Comparison of ENCODE assay signal across 8 cellular contexts in the genomic region with DNA sequence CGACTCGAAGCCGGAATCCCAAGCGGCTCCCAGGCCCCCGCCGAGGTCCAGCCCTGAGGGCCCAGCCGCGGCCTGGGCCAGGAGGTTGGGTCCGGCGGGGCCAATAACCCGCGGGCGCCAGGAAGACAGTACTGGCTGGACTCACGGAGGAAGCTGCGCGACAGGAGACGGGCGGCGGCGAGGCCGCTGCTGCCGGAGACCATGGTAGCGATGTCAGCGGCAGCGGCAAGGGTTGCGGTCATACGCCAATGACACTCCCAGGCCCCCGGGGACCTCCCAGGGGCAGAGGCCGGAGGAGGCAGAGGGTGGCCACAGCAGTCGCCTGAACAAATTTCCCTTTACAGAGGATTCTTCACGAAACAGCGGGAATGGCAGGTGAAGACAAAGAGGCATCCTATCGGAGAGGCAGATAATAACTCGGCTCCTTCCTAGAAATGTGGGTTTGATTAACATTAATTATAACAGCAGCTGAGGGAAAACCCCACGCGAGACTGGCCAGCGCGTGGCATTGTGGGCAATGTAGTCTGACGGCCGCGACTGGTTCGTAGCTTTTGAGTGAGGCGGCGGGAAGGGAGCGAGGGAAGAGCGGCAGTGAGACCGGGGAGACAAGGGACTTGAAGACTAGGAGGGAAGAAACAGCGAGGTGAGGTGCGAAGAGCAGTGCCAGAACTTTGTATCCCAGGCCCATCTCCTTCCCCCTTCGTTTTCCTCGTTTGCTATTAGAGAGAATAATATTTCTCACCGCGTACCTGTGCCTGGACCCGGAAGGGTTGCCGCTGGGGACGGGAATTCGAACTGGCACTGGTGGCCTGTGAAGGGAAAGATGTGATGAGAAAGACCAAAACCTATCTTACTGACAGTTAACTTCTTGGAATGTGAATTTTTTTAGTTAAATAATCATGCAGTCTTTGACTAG. TPM values are rescaled to one million over a fixed set of nuclear protein-coding genes. Genes with fewer than 3 reads are reported as not detected.
DNase-seq lines count a peak whose midpoint lies in the region; ATAC-seq and TF ChIP-seq lines count a peak whose summit lies in the region.

A gene (minus strand): TSS at position 253 of the 916 bp plus-strand sequence. CDS start 11 bp downstream, at position 242.

- H3K27me3 ChIP-seq in osteoblast (ENCODE audit: insufficient read depth, low read length) (no peaks in the 10 kb centered on the region), thoracic aorta (replicated peaks; ENCODE audit: insufficient read depth) (no peaks in the 10 kb centered on the region)

- H3K79me2 ChIP-seq in osteoblast (ENCODE audit: insufficient read depth, low read length), result peaks cover 44% of the 10 kb centered on the region

- TF ChIP-seq CTCF in osteoblast (IDR thresholded peaks at IDR 0.05; ENCODE audit: extremely low read depth, low read depth, low read length) (no peak), thoracic aorta (IDR thresholded peaks at IDR 0.05) (no peak)

- peak within 1 kb of the TSS; percentile 85 for H3K4me3 ChIP-seq in GM08714 (ENCODE audit: low read length)
- H3K4me3 ChIP-seq in osteoblast (ENCODE audit: insufficient read depth, low read length), result peak within 1 kb of the TSS; percentile 93
- H3K4me3 ChIP-seq in thoracic aorta, result peak within 1 kb of the TSS; percentile 100

- peak within 1 kb of the TSS; percentile 99 for H3K4me2 ChIP-seq in osteoblast (ENCODE audit: insufficient read depth, low read length)

- H4K20me1 ChIP-seq in osteoblast (ENCODE audit: insufficient read depth, low read length), result peaks cover 30% of the 10 kb centered on the region

- ATAC-seq in HG02610 (IDR thresholded peaks at IDR 0.05; ENCODE audit: unreplicated experiment) (peak; percentile 94), thoracic aorta (ENCODE audit: insufficient number of reproducible peaks, low FRiP score, low read depth) (peak; percentile 92)
- ATAC-seq in activated naive CD4-positive, alpha-beta T cell treated with anti-CD3 and anti-CD28 coated beads, Interleukin-2, amount 50 U/mL, for 72 hours, result peak; percentile 94 to 97

- no peaks in the 10 kb centered on the region for H3K9me3 ChIP-seq in osteoblast (ENCODE audit: low read depth, low read length)
- no peaks in the 10 kb centered on the region for H3K9me3 ChIP-seq in thoracic aorta

- H3K36me3 Mint-ChIP-seq in activated naive CD4-positive, alpha-beta T cell treated with anti-CD3 and anti-CD28 coated beads, Interleukin-2, amount 50 U/mL, for 72 hours, result peaks cover 13 to 15% of the 10 kb centered on the region in 2 donors

- H2AFZ ChIP-seq in osteoblast (ENCODE audit: low read length), result peak within 1 kb of the TSS; percentile 100

- H3K27ac Mint-ChIP-seq in activated naive CD4-positive, alpha-beta T cell treated with anti-CD3 and anti-CD28 coated beads, Interleukin-2, amount 50 U/mL, for 72 hours, result peak within 1 kb of the TSS; percentile 98 to 100

- peak; percentile 79 for DNase-seq in NCI-H1092 treated with DMSO at 0.1 percent for 48 hours (lab: John Stamatoyannopoulos, UW)
- DNase-seq in SKM-1 (lab: John Stamatoyannopoulos, UW; ENCODE audit: unreplicated experiment), result peak; percentile 87
- DNase-seq in activated naive CD4-positive, alpha-beta T cell treated with anti-CD3 and anti-CD28 coated beads, Interleukin-2, amount 50 U/mL, for 72 hours (ENCODE audit: low spot score in 2 of 2), result peak; percentile 82 to 88
- peak; percentile 75 for DNase-seq in glomerular visceral epithelial cell (ENCODE audit: extremely low spot score)
- DNase-seq in osteoblast (ENCODE audit: insufficient read length, low spot score, missing footprints), result peak; percentile 91
- DNase-seq in thoracic aorta (ENCODE audit: low spot score), result peak; percentile 61

- H3K36me3 ChIP-seq in osteoblast (ENCODE audit: insufficient read depth, low read length) (no peaks in the 10 kb centered on the region), thoracic aorta (no peaks in the 10 kb centered on the region)

- no peaks in the 10 kb centered on the region for H3K9me3 Mint-ChIP-seq in activated naive CD4-positive, alpha-beta T cell treated with anti-CD3 and anti-CD28 coated beads, Interleukin-2, amount 50 U/mL, for 72 hours

- H3K4me1 ChIP-seq in osteoblast (ENCODE audit: insufficient read depth, low read length) (peaks cover 16% of the 10 kb centered on the region), thoracic aorta (ENCODE audit: control insufficient read depth in 1 of 2, low read depth in 2 of 2) (peaks cover 10 to 24% of the 10 kb centered on the region in 2 donors)

- H3K27ac ChIP-seq in osteoblast (ENCODE audit: low read depth, low read length) (peak within 1 kb of the TSS; percentile 90), thoracic aorta (peak within 1 kb of the TSS; percentile 84 to 85)

RNA-seq across cellular contexts. Expression of the gene that starts here (rescaled TPM):
- 10 to 100 TPM; 55.6 to 73.9 TPM for total RNA-seq in activated naive CD4-positive, alpha-beta T cell treated with anti-CD3 and anti-CD28 coated beads, Interleukin-2, amount 50 U/mL, for 72 hours
- total RNA-seq in osteoblast (45.2 and 57.2 TPM in 2 replicates), thoracic aorta (10 to 100 TPM; 34.3 to 50.6 TPM)

Comparison
In these comparisons a context has a peak if more than half of its experiments do, and no peak if none do; other contexts are left out.
1. Peak in every context shown above with its lines: DNase-seq, ATAC-seq, H3K4me3 ChIP-seq and H3K27ac ChIP-seq.